Comparison of ENCODE assay signal across 24 cellular contexts in genomic region chr5:2714026-2714425, GRCh38. TPM values are rescaled to one million over a fixed set of nuclear protein-coding genes. Genes with fewer than 3 reads are reported as not detected.
"Had no signal": no experiment of that assay in that cellular context is flagged by ENCODE, and none has a peak within 500 bp of the region (broad histone marks: within the 10 kb centered on the region; RNA-seq: fewer than 3 reads in every experiment).

No MANE protein-coding gene starts in this region.

- H3K36me3 ChIP-seq: stomach, suprapubic skin, thoracic aorta, thyroid gland, tibial artery, tibial nerve, transverse colon, upper lobe of left lung, upper lobe of right lung, uterus, vagina had no signal

- H3K4me3 ChIP-seq: stomach, suprapubic skin, testis, thoracic aorta, thyroid gland, tibial artery, tibial nerve, transverse colon, upper lobe of left lung, upper lobe of right lung, uterus, vagina had no signal

- H3K9me3 ChIP-seq: stomach, suprapubic skin, testis, thoracic aorta, thyroid gland, tibial artery, tibial nerve, transverse colon, upper lobe of left lung, upper lobe of right lung, uterus, vagina had no signal

- DNase-seq: stimulated activated CD4-positive, alpha-beta T cell treated with anti-CD3 and anti-CD28 coated beads, Interleukin-2, amount 100 ng/mL, for 48 hours; stimulated activated CD4-positive, alpha-beta T cell treated with anti-CD3 and anti-CD28 coated beads, Interleukin-4, amount 100 ng/mL, for 1 hour; stimulated activated CD4-positive, alpha-beta T cell treated with anti-CD3 and anti-CD28 coated beads, Interleukin-4, amount 100 ng/mL, for 24 hours; stimulated activated CD4-positive, alpha-beta T cell treated with anti-CD3 and anti-CD28 coated beads, Interleukin-4, amount 100 ng/mL, for 4 hours; stimulated activated naive B cell treated with anti-CD40 and anti-IgM and Interleukin-4, amounts not matched to agents 10 μg/mL and 1 μg/mL and 100 μg/mL, for 72 hours; stimulated activated naive CD4-positive, alpha-beta T cell; stimulated activated naive CD4-positive, alpha-beta T cell treated with Interleukin-2 at 50 U/mL for 16 hours; stimulated activated naive CD8-positive, alpha-beta T cell treated with anti-CD3 and anti-CD28 coated beads, Interleukin-15, amount 100 ng/mL, for 72 hours; stimulated activated naive CD8-positive, alpha-beta T cell treated with anti-CD3 and anti-CD28 coated beads, Interleukin-15, Interleukin-2, amounts not matched to agents 100 U/mL and 50 U/mL, for 24 hours; stomach; substantia nigra; testis; thyroid gland; tibial artery; transverse colon; upper lobe of left lung; upper lobe of right lung; uterus had no signal

- ATAC-seq: stimulated activated effector memory CD8-positive, alpha-beta T cell treated with anti-CD3 and anti-CD28 coated beads, Interleukin-12 subunit alpha, Interleukin-12 subunit beta, amount 100 ng/mL, for 72 hours; stimulated activated memory B cell treated with anti-CD40 and anti-IgM and Interleukin-4, amounts not matched to agents 10 μg/mL and 1 μg/mL and 100 μg/mL, for 72 hours; stimulated activated naive B cell treated with anti-CD40 and anti-IgM and Interleukin-4, amounts not matched to agents 10 μg/mL and 1 μg/mL and 100 μg/mL, for 72 hours; stimulated activated naive CD8-positive, alpha-beta T cell treated with anti-CD3 and anti-CD28 coated beads, Interleukin-15, amount 100 ng/mL, for 72 hours; stimulated activated naive CD8-positive, alpha-beta T cell treated with anti-CD3 and anti-CD28 coated beads, Interleukin-15, Interleukin-2, amounts not matched to agents 100 U/mL and 50 U/mL, for 24 hours; upper lobe of right lung had no signal

- H3K27ac ChIP-seq: stomach, suprapubic skin, testis, thoracic aorta, thyroid gland, tibial artery, tibial nerve, transverse colon, upper lobe of left lung, upper lobe of right lung, uterus, vagina had no signal

- H3K27me3 ChIP-seq: suprapubic skin, testis, thyroid gland, tibial nerve, transverse colon, upper lobe of left lung, upper lobe of right lung, uterus, vagina had no signal

- H3K4me1 ChIP-seq: stomach, suprapubic skin, testis, thyroid gland, tibial artery, tibial nerve, transverse colon, upper lobe of left lung, upper lobe of right lung, uterus, vagina had no signal

RNA-seq across cellular contexts. Expression of gene IRX2, which starts 37.5 kb away (rescaled TPM):
- total RNA-seq: tibial nerve, transverse colon had no signal
